Comparison of ENCODE assay signal across 24 cellular contexts in the genomic region with DNA sequence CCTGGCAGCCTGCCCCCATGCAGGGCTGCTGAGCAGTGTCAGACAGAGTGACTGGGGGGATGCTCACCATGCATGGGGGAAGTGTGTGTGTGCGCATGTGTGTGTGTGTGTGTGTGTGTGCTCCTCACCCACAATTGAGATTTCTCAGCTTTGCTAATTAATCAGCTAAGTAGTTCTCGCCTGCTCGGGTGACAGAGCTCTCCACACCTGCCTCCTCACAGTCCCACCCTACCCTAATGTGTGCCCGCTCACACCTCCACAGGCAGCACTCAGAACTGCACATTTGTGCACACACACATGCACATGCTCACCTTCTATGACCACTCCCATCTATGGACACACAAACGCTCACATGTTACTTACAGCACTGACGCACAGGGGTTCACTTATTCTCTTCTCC. TPM values are rescaled to one million over a fixed set of nuclear protein-coding genes. Genes with fewer than 3 reads are reported as not detected.
DNase-seq lines count a peak whose midpoint lies in the region; ATAC-seq, FAIRE-seq and TF ChIP-seq lines count a peak whose summit lies in the region.
"Had no signal": no experiment of that assay in that cellular context is flagged by ENCODE, and none has a peak within 500 bp of the region (broad histone marks: within the 10 kb centered on the region; RNA-seq: fewer than 3 reads in every experiment).

No MANE protein-coding gene starts in this region.

- POLR2A ChIA-PET in HEK293 (lab: Yijun Ruan, JAX) (no interaction called here), K562 (lab: Yijun Ruan, JAX) (no interaction called here)

- in situ Hi-C loops in K562 (cut with MboI), result no loop called here

- no peak for TF ChIP-seq EP300 in K562 (IDR thresholded peaks at IDR 0.05; ENCODE audit: low read length)

- H3K9me3 Mint-ChIP-seq in activated naive CD4-positive, alpha-beta T cell treated with anti-CD3 and anti-CD28 coated beads, Interleukin-2, amount 50 U/mL, for 72 hours, result no peaks in the 10 kb centered on the region
- H3K9me3 Mint-ChIP-seq: CD4-positive, alpha-beta T cell; endodermal cell; mesothelial cell of epicardium; neural crest cell had no signal

- CTCF ChIA-PET in HEK293 (lab: Yijun Ruan, JAX), result interaction anchor here (0.7 to 0.9 kb wide), 2 partner anchors 14 to 76 kb away, joined by 4 to 6 read pairs; no protein-coding TSS in a partner anchor
- CTCF ChIA-PET in K562 (lab: Yijun Ruan, JAX; ENCODE audit: low intra/inter-chr PET ratio), result no interaction called here

- TF ChIP-seq CTCF in HEK293 (tag by site-specific recombination; IDR thresholded peaks at IDR 0.05), result no peak
- TF ChIP-seq CTCF in K562 (IDR thresholded peaks at IDR 0.05 in 2 of 3, conservative IDR thresholded peaks at IDR 0.05 in 1 of 3; ENCODE audit: insufficient read depth in 2 of 3, low read depth in 1 of 3, low read length in 3 of 3), result no peak

- peaks cover 5 to 57% of the 10 kb centered on the region in 2 experiments; a peak in 2 of 5 replicates for H3K27me3 ChIP-seq in K562 (ENCODE audit: control insufficient read depth in 2 of 2, insufficient read depth in 2 of 2, low read length in 2 of 2)
- H3K27me3 ChIP-seq: MG63, uterus had no signal

- no peaks in the 10 kb centered on the region for H3K36me3 Mint-ChIP-seq in activated naive CD4-positive, alpha-beta T cell treated with anti-CD3 and anti-CD28 coated beads, Interleukin-2, amount 50 U/mL, for 72 hours
- H3K36me3 Mint-ChIP-seq: mesothelial cell of epicardium had no signal

- H3K79me2 ChIP-seq in K562 (ENCODE audit: control insufficient read depth, insufficient read depth, low read length), result no peaks in the 10 kb centered on the region

- no peak for TF ChIP-seq RAD21 in K562 (CRISPR knock-in tag; conservative IDR thresholded peaks at IDR 0.05 in 1 of 2, IDR thresholded peaks at IDR 0.05 in 1 of 2)

- H3K4me2 ChIP-seq in K562 (ENCODE audit: insufficient read depth, low read length), result no peak overlapping the region

- no TSS peak for BruUV-seq in K562 (replicated peaks; lab: Mats Ljungman, UMichigan)

- H3K4me3 ChIP-seq in HEK293 (ENCODE audit: low read depth, low read length) (no peak overlapping the region), K562 (no peak overlapping the region)
- H3K4me3 ChIP-seq: MG63, prostate gland, skin epidermis, uterus had no signal

- TF ChIP-seq POLR2A in K562 (conservative IDR thresholded peaks at IDR 0.05), result no peak

- H3K4me1 ChIP-seq in HEK293 (ENCODE audit: control insufficient read depth, insufficient read depth, low read length) (no peaks in the 10 kb centered on the region), K562 (replicated peaks in 1 of 2; ENCODE audit: control insufficient read depth in 2 of 2, insufficient read depth in 2 of 2, low read length in 2 of 2) (no peaks in the 10 kb centered on the region; a peak in 1 of 5 replicates)
- H3K4me1 ChIP-seq: prostate gland, uterus had no signal

- WGBS in K562 (ENCODE audit: insufficient coverage, low coverage, missing lambda C conversion rate), result 0% methylated on average over 6 of the region's 6 CpGs

- H3K27ac ChIP-seq in HEK293 (ENCODE audit: extremely low read depth, low read depth, low read length) (no peak overlapping the region), K562 (ENCODE audit: extremely low read depth, low read depth, low read length) (no peak overlapping the region)
- H3K27ac ChIP-seq: prostate gland, skin epidermis, uterus had no signal

- no peak overlapping the region for H3K9ac ChIP-seq in K562 (ENCODE audit: insufficient read depth in 1 of 2, low read depth in 2 of 2, low read length in 2 of 2)

- H3K9me3 ChIP-seq in HEK293 (ENCODE audit: control insufficient read depth, insufficient read depth, low read depth, low read length) (no peaks in the 10 kb centered on the region), K562 (replicated peaks; ENCODE audit: control insufficient read depth, insufficient read depth, low read depth, low read length) (no peaks in the 10 kb centered on the region)
- H3K9me3 ChIP-seq: MG63, prostate gland, uterus had no signal

- intact Hi-C loops in K562 (cut with micrococcal nuclease), result no loop called here

- no peaks in the 10 kb centered on the region; the same call in 1 of the 2 replicates for H4K20me1 ChIP-seq in K562 (replicated peaks; ENCODE audit: control insufficient read depth, insufficient read depth, low read length)

- DNase-seq in activated CD4-positive, alpha-beta T cell treated with anti-CD3 and anti-CD28 coated beads for 48 hours, result peak; percentile 13
- DNase-seq in activated CD4-positive, alpha-beta T cell treated with anti-CD3 and anti-CD28 coated beads, Interleukin-2, amount 50 U/mL, for 1 hour, result no peak
- DNase-seq in K562 (ENCODE audit: extremely low read depth in 1 of 4, low spot score in 3 of 4), result peak in 1 of 4 experiments; percentile 23
- DNase-seq in urothelium cell line (ENCODE audit: low spot score), result no peak
- no peak for DNase-seq in activated naive CD4-positive, alpha-beta T cell treated with anti-CD3 and anti-CD28 coated beads, Interleukin-2, amount 50 U/mL, for 72 hours (ENCODE audit: low spot score in 2 of 2)
- DNase-seq in activated CD8-positive, alpha-beta memory T cell treated with anti-CD3 and anti-CD28 coated beads, Interleukin-2, amount 50 U/mL, for 48 hours, result no peak
- DNase-seq in HUDEP-2 (lab: John Stamatoyannopoulos, UW; ENCODE audit: unreplicated experiment in 76 of 76), result no peak
- DNase-seq: activated CD4-positive, alpha-beta T cell treated with anti-CD3 and anti-CD28 coated beads, Interleukin-2, amount 50 U/mL, for 48 hours; activated naive CD4-positive, alpha-beta T cell treated with anti-CD3 and anti-CD28 coated beads, Interleukin-2, amount 50 U/mL, for 16 hours; activated T-cell treated with anti-CD3 and anti-CD28 coated beads, Interleukin-2, amount 50 U/mL, for 1 hour; CD4-positive, alpha-beta T cell; endodermal cell; glutamatergic neuron; MG63; NCI-H1694 treated with DMSO at 0.1 percent for 48 hours; T-helper 17 cell; uterus had no signal

- H2AFZ ChIP-seq in K562 (ENCODE audit: low read depth, low read length), result no peak overlapping the region

- FAIRE-seq in K562 (lab: Jason Lieb, UNC), result no peak
- peak; percentile 42 for FAIRE-seq in urothelium cell line (lab: Jason Lieb, UNC)
- FAIRE-seq: H54 had no signal

- no peaks in the 10 kb centered on the region for H3K9me1 ChIP-seq in K562 (ENCODE audit: control insufficient read depth, insufficient read depth, low read length)

- no peaks in the 10 kb centered on the region for H3K36me3 ChIP-seq in HEK293 (ENCODE audit: control insufficient read depth in 2 of 2, insufficient read depth in 1 of 2, low read length in 2 of 2)
- no peaks in the 10 kb centered on the region for H3K36me3 ChIP-seq in K562 (ENCODE audit: control insufficient read depth, insufficient read depth, low read length)
- H3K36me3 ChIP-seq: MG63, prostate gland, uterus had no signal

- no peak overlapping the region for H3K27ac Mint-ChIP-seq in activated naive CD4-positive, alpha-beta T cell treated with anti-CD3 and anti-CD28 coated beads, Interleukin-2, amount 50 U/mL, for 72 hours
- H3K27ac Mint-ChIP-seq: CD4-positive, alpha-beta T cell; endodermal cell; mesothelial cell of epicardium had no signal

- peak; percentile 74 for ATAC-seq in K562
- ATAC-seq in activated naive CD4-positive, alpha-beta T cell treated with anti-CD3 and anti-CD28 coated beads, Interleukin-2, amount 50 U/mL, for 72 hours, result no peak
- ATAC-seq: T-helper 17 cell had no signal

TF ChIP-seq in HEK293, 187 proteins besides CTCF, POLR2A, EP300 and RAD21:
- TF ChIP-seq MZF1 (tag by site-specific recombination; IDR thresholded peaks at IDR 0.05; ENCODE audit: borderline replicate concordance), result no peak
- TF ChIP-seq ZIC2 (tag by site-specific recombination; IDR thresholded peaks at IDR 0.05), result 0 out of 2 replicates have a peak, but pooled peaks have one; percentile 27

TF ChIP-seq in K562, 482 proteins besides CTCF, POLR2A, EP300 and RAD21 (continues in another document):
- TF ChIP-seq HOMEZ (CRISPR knock-in tag; IDR thresholded peaks at IDR 0.05) (no peak), ARID2 (IDR thresholded peaks at IDR 0.05) (no peak), SNIP1 (IDR thresholded peaks at IDR 0.05; ENCODE audit: low read depth) (no peak), CEBPB (tag; IDR thresholded peaks at IDR 0.05) (no peak), CCNT2 (IDR thresholded peaks at IDR 0.05; ENCODE audit: borderline replicate concordance, extremely low read depth, insufficient read length, low read depth, low read length) (no peak), STAT5B (CRISPR knock-in tag; IDR thresholded peaks at IDR 0.05) (no peak), SIN3B (IDR thresholded peaks at IDR 0.05; ENCODE audit: low read depth) (no peak)

RNA-seq across cellular contexts. Expression of gene CACNA2D2, which starts 37.3 kb away (rescaled TPM):
- total RNA-seq in K562 (2011; cell fraction: chromatin; rRNA removed; ENCODE audit: low replicate concordance), result 0.76 and 1.4 TPM in 2 replicates
- total RNA-seq in K562 (2011; cell fraction: nucleolus; rRNA removed), result 0.53 and 0.67 TPM in 2 replicates
- 0.66 and 1.4 TPM in 2 replicates for total RNA-seq in K562 (2011; cell fraction: nucleoplasm; rRNA removed)
- 0.36 TPM in 1 of 2 replicates, not detected in the other for total RNA-seq in K562 (2014; rRNA removed)
- total RNA-seq in K562 (2014; rRNA removed; fragmentation: Illumina TruSeq; extraction: Trizol), result 0.15 TPM in 1 of 2 replicates, not detected in the other
- 0.08 and 0.11 TPM in 2 replicates for total RNA-seq in K562 (2015; rRNA removed; fragmentation: Illumina TruSeq; extraction: Trizol)
- 0.36 and 0.58 TPM in 2 replicates for total RNA-seq in K562 (2021)
- 0.32 and 0.61 TPM in 2 replicates for polyA plus RNA-seq in K562 (2011; rRNA removed)
- polyA plus RNA-seq in K562 (2011; cell fraction: cytosol; rRNA removed), result 0.77 and 0.79 TPM in 2 replicates
- polyA plus RNA-seq in K562 (2011; cell fraction: nucleus; rRNA removed), result 1.4 and 1.8 TPM in 2 replicates
- polyA plus RNA-seq in K562 (2012), result 0.26 and 0.40 TPM in 2 replicates
- polyA plus RNA-seq in K562 (2014; fragmentation: Illumina TruSeq; extraction: Trizol), result 0.30 and 0.58 TPM in 2 replicates
- not detected for polyA plus RNA-seq in K562 (2014; fragmentation: Nextera tagmentation; extraction: Ambion mirVana)
- 0.27 and 0.57 TPM in 2 replicates for polyA plus RNA-seq in K562 (2014; rRNA removed)
- 0.30 and 0.46 TPM in 2 replicates for polyA minus RNA-seq in K562 (2011; rRNA and poly(A)+ RNA removed)
- polyA minus RNA-seq in K562 (2011; cell fraction: cytosol; rRNA and poly(A)+ RNA removed), result 0.19 and 0.36 TPM in 2 replicates
- 0.27 and 0.33 TPM in 2 replicates for polyA minus RNA-seq in K562 (2011; cell fraction: nucleus; rRNA and poly(A)+ RNA removed)
- total RNA-seq in activated naive CD4-positive, alpha-beta T cell treated with anti-CD3 and anti-CD28 coated beads, Interleukin-2, amount 50 U/mL, for 72 hours, result 1 to 10 TPM; 2.4 to 3.0 TPM
- total RNA-seq: Daoy had no signal
